Comparison of ENCODE assay signal across 8 cellular contexts in genomic region chr1:165408518-165408917, GRCh38. TPM values are rescaled to one million over a fixed set of nuclear protein-coding genes. Genes with fewer than 3 reads are reported as not detected.
DNase-seq lines count a peak whose midpoint lies in the region; ATAC-seq, FAIRE-seq and TF ChIP-seq lines count a peak whose summit lies in the region.

No MANE protein-coding gene starts in this region.

- no peak overlapping the region for H3K4ac ChIP-seq in mesendoderm (ENCODE audit: low read depth, low read length)

- no peak overlapping the region for H3K4me2 ChIP-seq in mesendoderm (ENCODE audit: low read length)

- no peak overlapping the region for H3K18ac ChIP-seq in mesendoderm (ENCODE audit: low read length)

- no peaks in the 10 kb centered on the region for H3K79me1 ChIP-seq in mesendoderm (ENCODE audit: low read length)

- no peaks in the 10 kb centered on the region for H3K79me2 ChIP-seq in mesendoderm (ENCODE audit: control insufficient read depth, insufficient read depth, low read length)

- no peak for TF ChIP-seq POLR2A in GM12891 (IDR thresholded peaks at IDR 0.05; ENCODE audit: low read depth, low read length)

- no CpG with 5 or more reads among the region's 6 CpGs for WGBS in mesendoderm (ENCODE audit: extremely low coverage, insufficient coverage, low lambda C conversion rate)

- H3K27ac ChIP-seq in mesendoderm (ENCODE audit: low read depth, low read length), result no peak overlapping the region

- H4K8ac ChIP-seq in mesendoderm (ENCODE audit: low read depth, low read length), result no peak overlapping the region

- H2BK120ac ChIP-seq in mesendoderm (ENCODE audit: low read depth, low read length), result no peak overlapping the region

- H3K56ac ChIP-seq in mesendoderm (ENCODE audit: low read length), result no peak overlapping the region

- no peaks in the 10 kb centered on the region for H3K4me1 ChIP-seq in mesendoderm (ENCODE audit: control insufficient read depth, low read depth, low read length)

- no peaks in the 10 kb centered on the region for H3K36me3 ChIP-seq in mesendoderm (ENCODE audit: control insufficient read depth, insufficient read depth, low read length)

- in situ Hi-C loops in T47D (cut with HindIII; ENCODE audit: low pct_unique_long_range_greater_than_20kb, low sequenced_read_pairs), result no loop called here

- no peak overlapping the region for H3K4me3 ChIP-seq in mesendoderm (ENCODE audit: low read length)

- H3K9ac ChIP-seq in mesendoderm (ENCODE audit: low read length), result no peak overlapping the region

- H3K27me3 ChIP-seq in mesendoderm (ENCODE audit: insufficient read depth, low read length, poor library complexity), result no peaks in the 10 kb centered on the region

- peak; percentile 68 for DNase-seq in A172 (ENCODE audit: low spot score)
- DNase-seq in GM12891 (ENCODE audit: insufficient read length, low spot score), result no peak
- DNase-seq in NCI-H2107 treated with DMSO at 0.1 percent for 48 hours (lab: John Stamatoyannopoulos, UW; ENCODE audit: unreplicated experiment), result peak; percentile 3
- DNase-seq in T47D (ENCODE audit: low read depth in 1 of 2, low spot score in 1 of 2), result peak; percentile 24 to 71
- DNase-seq in mesendoderm, result peak; percentile 86
- no peak for DNase-seq in activated naive CD4-positive, alpha-beta T cell (lab: John Stamatoyannopoulos, UW)
- no peak for DNase-seq in inferior parietal cortex (ENCODE audit: extremely low spot score)

- H2BK5ac ChIP-seq in mesendoderm (ENCODE audit: low read length), result no peak overlapping the region

- FAIRE-seq in GM12891 (lab: Jason Lieb, UNC), result peak; percentile 38

- H2AK5ac ChIP-seq in mesendoderm (ENCODE audit: low read length), result no peak overlapping the region

- no peak overlapping the region for H3K23ac ChIP-seq in mesendoderm (ENCODE audit: low read length)

- ATAC-seq in HG03565 (IDR thresholded peaks at IDR 0.05; ENCODE audit: unreplicated experiment), result no peak

- H2BK15ac ChIP-seq in mesendoderm (replicated peaks; ENCODE audit: low read depth), result no peak overlapping the region

- H4K5ac ChIP-seq in mesendoderm (ENCODE audit: low read length), result no peak overlapping the region

TF ChIP-seq in GM12891, 5 proteins besides CTCF, POLR2A, EP300 and RAD21:
- TF ChIP-seq PAX5 (IDR thresholded peaks at IDR 0.05; ENCODE audit: insufficient read depth, low read length, severe bottlenecking) (no peak), POU2F2 (IDR thresholded peaks at IDR 0.05; ENCODE audit: low read depth, low read length) (no peak), SPI1 (IDR thresholded peaks at IDR 0.05; ENCODE audit: low read depth, low read length) (no peak), TAF1 (IDR thresholded peaks at IDR 0.05; ENCODE audit: low read depth, low read length) (no peak), POLR2AphosphoS5 (IDR thresholded peaks at IDR 0.05; ENCODE audit: low read depth, low read length) (no peak)

RNA-seq across cellular contexts. Expression of gene RXRG, which starts 36.4 kb away (rescaled TPM):
- total RNA-seq in A172 (2014; rRNA removed; shearing (Covaris generic)), result not detected in 2 replicates
- polyA plus RNA-seq in GM12891 (2012; ENCODE audit: low read depth, missing spikeins), result not detected
- 0.32 TPM for polyA plus RNA-seq in mesendoderm (2013, experiment 1 of 2)
- polyA plus RNA-seq in mesendoderm (2013, experiment 2 of 2), result 0.35 TPM

RNA-seq across cellular contexts. Expression of gene LMX1A, which starts 52.0 kb away (rescaled TPM):
- not detected in 2 replicates for total RNA-seq in A172 (2014; rRNA removed; shearing (Covaris generic))
- polyA plus RNA-seq in GM12891 (2012; ENCODE audit: low read depth, missing spikeins), result not detected
- not detected for polyA plus RNA-seq in mesendoderm (2013, experiment 1 of 2)
- not detected for polyA plus RNA-seq in mesendoderm (2013, experiment 2 of 2)

Comparison
In these comparisons a context has a peak if more than half of its experiments do, and no peak if none do; other contexts are left out.
1. DNase-seq: peak in A172 (single experiment), NCI-H2107 treated with DMSO at 0.1 percent for 48 hours (single experiment), T47D (2 of 2) and mesendoderm (single experiment); none in GM12891 (single experiment), activated naive CD4-positive, alpha-beta T cell (0 of 4) and inferior parietal cortex (single experiment).